17 cellular contexts compared by ENCODE assay signal in genomic region chr18:62827397-62827796, GRCh38.
A peak's percentile ranks its signal among the peaks of the same experiment; 100 is the strongest.
DNase-seq lines count a peak whose midpoint lies in the region; TF ChIP-seq lines count a peak whose summit lies in the region.
"Had no signal": no experiment of that assay in that cellular context is flagged by ENCODE, and none has a peak within 500 bp of the region (broad histone marks: within the 10 kb centered on the region; RNA-seq: fewer than 3 reads in every experiment).

No MANE protein-coding gene starts in this region.

- H3T11ph ChIP-seq in H9 (ENCODE audit: low read length): no peak overlapping the region

- H3K4me1 ChIP-seq in BLaER1: peaks cover 34% of the 10 kb centered on the region
- no peaks in the 10 kb centered on the region; the same call in 1 of the 2 replicates for H3K4me1 ChIP-seq in H9 (ENCODE audit: insufficient read depth, low read length)

- no peak overlapping the region for H2BK120ac ChIP-seq in H9 (ENCODE audit: low read depth, low read length, poor library complexity, severe bottlenecking)

- H4K20me1 ChIP-seq in BLaER1 (peaks cover 40% of the 10 kb centered on the region; the same call in 1 of the 2 replicates), H9 (ENCODE audit: control insufficient read depth, insufficient read depth, insufficient read length) (no peaks in the 10 kb centered on the region)

- H3K4me2 ChIP-seq in BLaER1: peak overlapping the region; percentile 39
- H3K4me2 ChIP-seq in H9 (ENCODE audit: insufficient read depth, insufficient read length, low read length): no peak overlapping the region

- no peak overlapping the region for H3K27ac ChIP-seq in BLaER1
- H3K27ac ChIP-seq in H9 (ENCODE audit: insufficient read length, low read depth, low read length): no peak overlapping the region
- H3K27ac ChIP-seq in layer of hippocampus (ENCODE audit: low read depth, low read length): peak overlapping the region; percentile 38
- H3K27ac ChIP-seq: esophagus muscularis mucosa, neutrophil had no signal

- H3K23me2 ChIP-seq in H9 (ENCODE audit: insufficient read length, low read depth, low read length, poor library complexity, severe bottlenecking): no peaks in the 10 kb centered on the region

- H3K27me3 ChIP-seq in BLaER1 (no peaks in the 10 kb centered on the region), H9 (ENCODE audit: insufficient read depth, low read length) (no peaks in the 10 kb centered on the region), layer of hippocampus (ENCODE audit: control insufficient read depth, insufficient read depth, low read length) (no peaks in the 10 kb centered on the region)
- H3K27me3 ChIP-seq: esophagus muscularis mucosa, neutrophil, tibial artery had no signal

- no peak overlapping the region for H3K4me3 Mint-ChIP-seq in H9
- H3K4me3 Mint-ChIP-seq: activated T-helper 17 cell treated with anti-CD3 and anti-CD28 coated beads, Interleukin-2, amount 50 U/mL, for 72 hours; CD8-positive, alpha-beta T cell; stimulated activated memory B cell treated with anti-CD40 and anti-IgM and Interleukin-4, amounts not matched to agents 10 μg/mL and 1 μg/mL and 100 μg/mL, for 72 hours had no signal

- no peak overlapping the region for H2BK5ac ChIP-seq in H9 (ENCODE audit: insufficient read length, low read length)

- peaks cover 16% of the 10 kb centered on the region; the same call in 1 of the 2 replicates for H3K79me2 ChIP-seq in H9 (ENCODE audit: insufficient read depth, low read length)

- no peak for DNase-seq in H9
- DNase-seq in SK-MEL-5 (ENCODE audit: low read depth, low spot score): peak; percentile 95
- no peak for DNase-seq in activated CD4-positive, alpha-beta T cell treated with anti-CD3 and anti-CD28 coated beads, Interleukin-2, amount 50 U/mL, for 4 hours
- DNase-seq in NCI-H446 treated with DMSO at 0.1 percent for 48 hours (lab: John Stamatoyannopoulos, UW): no peak
- no peak for DNase-seq in HuH-7 (ENCODE audit: low spot score)
- no peak for DNase-seq in GF-D8 (lab: John Stamatoyannopoulos, UW)
- DNase-seq: CD8-positive, alpha-beta T cell; EL; Kasumi-1; NCI-H524; tibial artery had no signal

- H3K4ac ChIP-seq in H9 (ENCODE audit: low read depth, low read length): no peak overlapping the region

- H2BK15ac ChIP-seq in H9 (ENCODE audit: low read depth, low read length): no peak overlapping the region

- no peak overlapping the region for H2AK5ac ChIP-seq in H9 (ENCODE audit: insufficient read length, low read length)

- peak overlapping the region; percentile 2 to 88 (median 59); a peak in 5 of 7 replicates for H3K27ac Mint-ChIP-seq in H9
- H3K27ac Mint-ChIP-seq: activated T-helper 17 cell treated with anti-CD3 and anti-CD28 coated beads, Interleukin-2, amount 50 U/mL, for 72 hours; CD8-positive, alpha-beta T cell; stimulated activated memory B cell treated with anti-CD40 and anti-IgM and Interleukin-4, amounts not matched to agents 10 μg/mL and 1 μg/mL and 100 μg/mL, for 72 hours had no signal

- no peak overlapping the region for H3K4me3 ChIP-seq in BLaER1
- H3K4me3 ChIP-seq: esophagus muscularis mucosa, tibial artery had no signal

- TF ChIP-seq CTCF in H9 (conservative IDR thresholded peaks at IDR 0.05): no peak

- no peaks in the 10 kb centered on the region for H3K79me1 ChIP-seq in H9 (ENCODE audit: insufficient read depth, low read depth, low read length, poor library complexity, severe bottlenecking)

- H3K56ac ChIP-seq in H9 (ENCODE audit: insufficient read length, low read depth, low read length): no peak overlapping the region

- in situ Hi-C loops in SK-MEL-5 (cut with HindIII; ENCODE audit: low pct_unique_long_range_greater_than_20kb, low sequenced_read_pairs): no loop called here

- no peaks in the 10 kb centered on the region for H3K27me3 Mint-ChIP-seq in H9 (ENCODE audit: low read depth)
- H3K27me3 Mint-ChIP-seq: activated T-helper 17 cell treated with anti-CD3 and anti-CD28 coated beads, Interleukin-2, amount 50 U/mL, for 72 hours; stimulated activated memory B cell treated with anti-CD40 and anti-IgM and Interleukin-4, amounts not matched to agents 10 μg/mL and 1 μg/mL and 100 μg/mL, for 72 hours had no signal

- no peak overlapping the region for H2BK12ac ChIP-seq in H9 (ENCODE audit: insufficient read length, low read depth, low read length)

- no peak overlapping the region for H4K5ac ChIP-seq in H9 (ENCODE audit: insufficient read length, low read depth, low read length)

- no peaks in the 10 kb centered on the region for H3K9me3 Mint-ChIP-seq in H9
- H3K9me3 Mint-ChIP-seq: activated T-helper 17 cell treated with anti-CD3 and anti-CD28 coated beads, Interleukin-2, amount 50 U/mL, for 72 hours; CD8-positive, alpha-beta T cell; stimulated activated memory B cell treated with anti-CD40 and anti-IgM and Interleukin-4, amounts not matched to agents 10 μg/mL and 1 μg/mL and 100 μg/mL, for 72 hours had no signal

- peaks cover 10 to 12% (median 11%) of the 10 kb centered on the region in 3 experiments for H3K36me3 Mint-ChIP-seq in H9 (ENCODE audit: insufficient read depth in 1 of 3, low read depth in 3 of 3)

- H3K9me3 ChIP-seq in BLaER1: peaks cover 3% of the 10 kb centered on the region; the same call in 1 of the 2 replicates
- H3K9me3 ChIP-seq in H9 (ENCODE audit: control insufficient read depth, low read depth, low read length): no peaks in the 10 kb centered on the region
- H3K9me3 ChIP-seq: esophagus muscularis mucosa, neutrophil, tibial artery had no signal

- H3K4me1 Mint-ChIP-seq in H9: peaks cover 39 to 45% of the 10 kb centered on the region in 2 experiments
- H3K4me1 Mint-ChIP-seq: activated T-helper 17 cell treated with anti-CD3 and anti-CD28 coated beads, Interleukin-2, amount 50 U/mL, for 72 hours had no signal

- H3K9ac ChIP-seq in BLaER1 (no peak overlapping the region), H9 (ENCODE audit: extremely low read depth, insufficient read length, low read length) (no peak overlapping the region)

- H3K18ac ChIP-seq in H9 (ENCODE audit: insufficient read length, low read depth, low read length): no peak overlapping the region

- H4K8ac ChIP-seq in H9 (replicated peaks; ENCODE audit: insufficient read length, low read depth, low read length): no peak overlapping the region

- peaks cover 29% of the 10 kb centered on the region for H3K36me3 ChIP-seq in BLaER1

- H3K23ac ChIP-seq in H9 (ENCODE audit: insufficient read length, low read depth, low read length): no peak overlapping the region

- no peak overlapping the region for H2AFZ ChIP-seq in H9 (ENCODE audit: low read length)

- no peak overlapping the region for H3K14ac ChIP-seq in H9 (ENCODE audit: insufficient read depth, low read length)

- H4K91ac ChIP-seq in H9 (ENCODE audit: insufficient read length, low read depth, low read length): no peak overlapping the region

- no peak overlapping the region for H2BK20ac ChIP-seq in H9 (ENCODE audit: low read depth, low read length, poor library complexity, severe bottlenecking)
